Comparison of ENCODE assay signal across 33 cellular contexts in the genomic region with DNA sequence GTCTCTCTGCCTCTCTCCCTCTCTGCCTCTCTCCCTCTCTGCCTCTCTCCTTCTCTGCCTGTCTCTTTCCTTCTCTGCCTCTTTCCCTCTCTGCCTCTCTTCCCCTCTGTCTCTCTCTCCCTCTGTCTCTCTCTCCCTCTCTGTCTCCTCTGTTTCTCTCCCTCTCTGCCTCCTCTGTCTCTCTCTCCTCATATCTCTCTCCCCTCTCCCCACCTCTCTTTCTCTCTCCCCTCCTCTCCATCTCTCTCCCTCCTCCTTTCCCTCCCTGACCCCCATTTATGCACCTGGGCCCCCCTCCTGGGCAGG. TPM values are rescaled to one million over a fixed set of nuclear protein-coding genes. Genes with fewer than 3 reads are reported as not detected.
"Had no signal": no experiment of that assay in that cellular context is flagged by ENCODE, and none has a peak within 500 bp of the region (broad histone marks: within the 10 kb centered on the region; RNA-seq: fewer than 3 reads in every experiment).

No MANE protein-coding gene starts in this region.

- H3K4me1 Mint-ChIP-seq: immature natural killer cell; naive thymus-derived CD8-positive, alpha-beta T cell had no signal

- ATAC-seq: activated naive CD4-positive, alpha-beta T cell treated with anti-CD3 and anti-CD28 coated beads, Interleukin-2, amount 50 U/mL, for 72 hours; activated T-cell treated with anti-CD3 and anti-CD28 coated beads, Interleukin-2, amount 50 U/mL, for 72 hours; effector memory CD8-positive, alpha-beta T cell; left lobe of liver; lower lobe of right lung; naive thymus-derived CD8-positive, alpha-beta T cell; stimulated activated naive CD8-positive, alpha-beta T cell treated with anti-CD3 and anti-CD28 coated beads, Interleukin-15, Interleukin-2, amounts not matched to agents 100 U/mL and 50 U/mL, for 24 hours; upper lobe of right lung had no signal

- H3K4me1 ChIP-seq: adrenal gland, ascending aorta, esophagus muscularis mucosa, lower lobe of right lung, thyroid gland, upper lobe of right lung had no signal

- H3K27ac ChIP-seq: adrenal gland, ascending aorta, brain microvascular endothelial cell, dorsolateral prefrontal cortex, esophagus muscularis mucosa, hepatocyte, lower lobe of right lung, thyroid gland, upper lobe of right lung had no signal

- H3K36me3 ChIP-seq: adrenal gland, ascending aorta, brain microvascular endothelial cell, esophagus muscularis mucosa, lower lobe of right lung, thyroid gland, upper lobe of right lung had no signal

- DNase-seq: activated CD4-positive, alpha-beta T cell treated with anti-CD3 and anti-CD28 coated beads for 4 hours; activated CD4-positive, alpha-beta T cell treated with anti-CD3 and anti-CD28 coated beads, Interleukin-2, amount 50 U/mL, for 48 hours; activated CD4-positive, CD25-positive, alpha-beta regulatory T cell; activated effector memory CD4-positive, alpha-beta T cell treated with Interleukin-2 at 50 U/mL for 16 hours; activated T-cell treated with anti-CD3 and anti-CD28 coated beads, Interleukin-2, amount 50 U/mL, for 72 hours; brain microvascular endothelial cell; central memory CD4-positive, alpha-beta T cell; effector memory CD8-positive, alpha-beta T cell; glutamatergic neuron; immature natural killer cell; retina; stimulated activated CD4-positive, alpha-beta T cell treated with anti-CD3 and anti-CD28 coated beads, Interleukin-2, amount 100 ng/mL, for 48 hours; stimulated activated CD8-positive, alpha-beta memory T cell treated with anti-CD3 and anti-CD28 coated beads, Interleukin-4, amount 100 ng/mL, for 48 hours; stimulated activated naive CD8-positive, alpha-beta T cell treated with anti-CD3 and anti-CD28 coated beads, Interleukin-15, Interleukin-2, amounts not matched to agents 100 U/mL and 50 U/mL, for 24 hours; T1000; thyroid gland had no signal

- H3K9me3 Mint-ChIP-seq: activated naive CD4-positive, alpha-beta T cell treated with anti-CD3 and anti-CD28 coated beads, Interleukin-2, amount 50 U/mL, for 72 hours; activated T-cell treated with anti-CD3 and anti-CD28 coated beads, Interleukin-2, amount 50 U/mL, for 72 hours; effector memory CD8-positive, alpha-beta T cell; immature natural killer cell; naive thymus-derived CD8-positive, alpha-beta T cell had no signal

- H3K4me3 ChIP-seq: adrenal gland, ascending aorta, dorsolateral prefrontal cortex, esophagus muscularis mucosa, hepatocyte, lower lobe of right lung, thyroid gland, upper lobe of right lung had no signal

- H3K27ac Mint-ChIP-seq: activated naive CD4-positive, alpha-beta T cell treated with anti-CD3 and anti-CD28 coated beads, Interleukin-2, amount 50 U/mL, for 72 hours; activated T-cell treated with anti-CD3 and anti-CD28 coated beads, Interleukin-2, amount 50 U/mL, for 72 hours; effector memory CD8-positive, alpha-beta T cell; progenitor cell of endocrine pancreas had no signal

- H3K4me3 Mint-ChIP-seq: activated T-cell treated with anti-CD3 and anti-CD28 coated beads, Interleukin-2, amount 50 U/mL, for 72 hours; effector memory CD8-positive, alpha-beta T cell; immature natural killer cell; naive thymus-derived CD8-positive, alpha-beta T cell had no signal

- FAIRE-seq: colon, frontal cortex had no signal

- H3K27me3 ChIP-seq: adrenal gland, ascending aorta, brain microvascular endothelial cell, dorsolateral prefrontal cortex, hepatocyte, thyroid gland, upper lobe of right lung had no signal

- H3K9me3 ChIP-seq: adrenal gland, ascending aorta, esophagus muscularis mucosa, lower lobe of right lung, thyroid gland, upper lobe of right lung had no signal

- H3K36me3 Mint-ChIP-seq: activated naive CD4-positive, alpha-beta T cell treated with anti-CD3 and anti-CD28 coated beads, Interleukin-2, amount 50 U/mL, for 72 hours; immature natural killer cell; naive thymus-derived CD8-positive, alpha-beta T cell had no signal

- H2AFZ ChIP-seq: hepatocyte had no signal

- H3K4me2 ChIP-seq: hepatocyte had no signal

- H3K79me2 ChIP-seq: hepatocyte had no signal

RNA-seq across cellular contexts. Expression of gene TNFRSF13B, which starts 32.7 kb away (rescaled TPM):
- total RNA-seq: activated naive CD4-positive, alpha-beta T cell treated with anti-CD3 and anti-CD28 coated beads, Interleukin-2, amount 50 U/mL, for 72 hours; activated T-cell treated with anti-CD3 and anti-CD28 coated beads, Interleukin-2, amount 50 U/mL, for 72 hours; adrenal gland; ascending aorta; frontal cortex; hepatocyte; kidney epithelial cell; left lobe of liver; osteocyte; progenitor cell of endocrine pancreas; subcutaneous adipose tissue; T-helper 1 cell treated with Interleukin-12 subunit alpha and Interleukin-12 subunit beta and Interleukin-4 antibody, amounts not matched to agents 30 ng/mL and 1 ng/mL, for 36 hours; thyroid gland; upper lobe of right lung had no signal
- polyA plus RNA-seq: hepatocyte; immature natural killer cell; naive thymus-derived CD8-positive, alpha-beta T cell had no signal
